Comparison of ENCODE assay signal across 2 cellular contexts in genomic region chr22:25461301-25461700, GRCh38.
TF ChIP-seq lines count a peak whose summit lies in the region.

No MANE protein-coding gene starts in this region.

TF ChIP-seq in HepG2, 621 proteins besides CTCF, POLR2A, EP300 and RAD21:
- TF ChIP-seq ATF5 (CRISPR knock-in tag; IDR thresholded peaks at IDR 0.05; ENCODE audit: low read depth) (no peak), MEIS2 (CRISPR knock-in tag; IDR thresholded peaks at IDR 0.05) (no peak), ZKSCAN5 (CRISPR knock-in tag; IDR thresholded peaks at IDR 0.05) (no peak), ZNF253 (CRISPR knock-in tag; IDR thresholded peaks at IDR 0.05; ENCODE audit: borderline replicate concordance) (no peak), SRSF1 (optimal IDR thresholded peaks at IDR 0.05; ENCODE audit: low read depth, low read length) (no peak), ZSCAN22 (CRISPR knock-in tag; IDR thresholded peaks at IDR 0.05) (no peak), ZFAT (CRISPR knock-in tag; conservative IDR thresholded peaks at IDR 0.05) (no peak), RCOR2 (CRISPR knock-in tag; IDR thresholded peaks at IDR 0.05) (no peak), THAP7 (CRISPR knock-in tag; IDR thresholded peaks at IDR 0.05) (no peak), PBX2 (CRISPR knock-in tag; IDR thresholded peaks at IDR 0.05) (no peak), MXI1 (IDR thresholded peaks at IDR 0.05; ENCODE audit: borderline replicate concordance, low read depth, low read length) (no peak), ZSCAN25 (CRISPR knock-in tag; IDR thresholded peaks at IDR 0.05) (no peak), HNRNPL (IDR thresholded peaks at IDR 0.05; ENCODE audit: low read depth, low read length) (no peak), SOX5 (CRISPR knock-in tag; IDR thresholded peaks at IDR 0.05; ENCODE audit: borderline replicate concordance) (no peak), ZNF225 (CRISPR knock-in tag; IDR thresholded peaks at IDR 0.05) (no peak), ARNT (IDR thresholded peaks at IDR 0.05) (no peak)
- TF ChIP-seq, protein P1, sequence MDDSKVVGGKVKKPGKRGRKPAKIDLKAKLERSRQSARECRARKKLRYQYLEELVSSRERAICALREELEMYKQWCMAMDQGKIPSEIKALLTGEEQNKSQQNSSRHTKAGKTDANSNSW (CRISPR knock-in tag; IDR thresholded peaks at IDR 0.05; ENCODE audit: borderline replicate concordance): no peak
- TF ChIP-seq, protein P2, sequence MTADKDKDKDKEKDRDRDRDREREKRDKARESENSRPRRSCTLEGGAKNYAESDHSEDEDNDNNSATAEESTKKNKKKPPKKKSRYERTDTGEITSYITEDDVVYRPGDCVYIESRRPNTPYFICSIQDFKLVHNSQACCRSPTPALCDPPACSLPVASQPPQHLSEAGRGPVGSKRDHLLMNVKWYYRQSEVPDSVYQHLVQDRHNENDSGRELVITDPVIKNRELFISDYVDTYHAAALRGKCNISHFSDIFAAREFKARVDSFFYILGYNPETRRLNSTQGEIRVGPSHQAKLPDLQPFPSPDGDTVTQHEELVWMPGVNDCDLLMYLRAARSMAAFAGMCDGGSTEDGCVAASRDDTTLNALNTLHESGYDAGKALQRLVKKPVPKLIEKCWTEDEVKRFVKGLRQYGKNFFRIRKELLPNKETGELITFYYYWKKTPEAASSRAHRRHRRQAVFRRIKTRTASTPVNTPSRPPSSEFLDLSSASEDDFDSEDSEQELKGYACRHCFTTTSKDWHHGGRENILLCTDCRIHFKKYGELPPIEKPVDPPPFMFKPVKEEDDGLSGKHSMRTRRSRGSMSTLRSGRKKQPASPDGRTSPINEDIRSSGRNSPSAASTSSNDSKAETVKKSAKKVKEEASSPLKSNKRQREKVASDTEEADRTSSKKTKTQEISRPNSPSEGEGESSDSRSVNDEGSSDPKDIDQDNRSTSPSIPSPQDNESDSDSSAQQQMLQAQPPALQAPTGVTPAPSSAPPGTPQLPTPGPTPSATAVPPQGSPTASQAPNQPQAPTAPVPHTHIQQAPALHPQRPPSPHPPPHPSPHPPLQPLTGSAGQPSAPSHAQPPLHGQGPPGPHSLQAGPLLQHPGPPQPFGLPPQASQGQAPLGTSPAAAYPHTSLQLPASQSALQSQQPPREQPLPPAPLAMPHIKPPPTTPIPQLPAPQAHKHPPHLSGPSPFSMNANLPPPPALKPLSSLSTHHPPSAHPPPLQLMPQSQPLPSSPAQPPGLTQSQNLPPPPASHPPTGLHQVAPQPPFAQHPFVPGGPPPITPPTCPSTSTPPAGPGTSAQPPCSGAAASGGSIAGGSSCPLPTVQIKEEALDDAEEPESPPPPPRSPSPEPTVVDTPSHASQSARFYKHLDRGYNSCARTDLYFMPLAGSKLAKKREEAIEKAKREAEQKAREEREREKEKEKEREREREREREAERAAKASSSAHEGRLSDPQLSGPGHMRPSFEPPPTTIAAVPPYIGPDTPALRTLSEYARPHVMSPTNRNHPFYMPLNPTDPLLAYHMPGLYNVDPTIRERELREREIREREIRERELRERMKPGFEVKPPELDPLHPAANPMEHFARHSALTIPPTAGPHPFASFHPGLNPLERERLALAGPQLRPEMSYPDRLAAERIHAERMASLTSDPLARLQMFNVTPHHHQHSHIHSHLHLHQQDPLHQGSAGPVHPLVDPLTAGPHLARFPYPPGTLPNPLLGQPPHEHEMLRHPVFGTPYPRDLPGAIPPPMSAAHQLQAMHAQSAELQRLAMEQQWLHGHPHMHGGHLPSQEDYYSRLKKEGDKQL (CRISPR knock-in tag; IDR thresholded peaks at IDR 0.05; ENCODE audit: low read depth): no peak

TF ChIP-seq in GM12878, 131 proteins besides CTCF, POLR2A, EP300 and RAD21 (continued from another document):
- no peak for TF ChIP-seq ZNF207 (IDR thresholded peaks at IDR 0.05; ENCODE audit: borderline replicate concordance)
- no peak for TF ChIP-seq MTA3 (IDR thresholded peaks at IDR 0.05; ENCODE audit: borderline replicate concordance, low read length)
- no peak for TF ChIP-seq SIN3A (IDR thresholded peaks at IDR 0.05; ENCODE audit: low read depth, low read length)
- no peak for TF ChIP-seq PML (IDR thresholded peaks at IDR 0.05; ENCODE audit: low read length)
- TF ChIP-seq BCLAF1 (IDR thresholded peaks at IDR 0.05): no peak
- no peak for TF ChIP-seq CBX5 (IDR thresholded peaks at IDR 0.05; ENCODE audit: low read depth)
- TF ChIP-seq, protein P3, sequence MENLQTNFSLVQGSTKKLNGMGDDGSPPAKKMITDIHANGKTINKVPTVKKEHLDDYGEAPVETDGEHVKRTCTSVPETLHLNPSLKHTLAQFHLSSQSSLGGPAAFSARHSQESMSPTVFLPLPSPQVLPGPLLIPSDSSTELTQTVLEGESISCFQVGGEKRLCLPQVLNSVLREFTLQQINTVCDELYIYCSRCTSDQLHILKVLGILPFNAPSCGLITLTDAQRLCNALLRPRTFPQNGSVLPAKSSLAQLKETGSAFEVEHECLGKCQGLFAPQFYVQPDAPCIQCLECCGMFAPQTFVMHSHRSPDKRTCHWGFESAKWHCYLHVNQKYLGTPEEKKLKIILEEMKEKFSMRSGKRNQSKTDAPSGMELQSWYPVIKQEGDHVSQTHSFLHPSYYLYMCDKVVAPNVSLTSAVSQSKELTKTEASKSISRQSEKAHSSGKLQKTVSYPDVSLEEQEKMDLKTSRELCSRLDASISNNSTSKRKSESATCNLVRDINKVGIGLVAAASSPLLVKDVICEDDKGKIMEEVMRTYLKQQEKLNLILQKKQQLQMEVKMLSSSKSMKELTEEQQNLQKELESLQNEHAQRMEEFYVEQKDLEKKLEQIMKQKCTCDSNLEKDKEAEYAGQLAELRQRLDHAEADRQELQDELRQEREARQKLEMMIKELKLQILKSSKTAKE (IDR thresholded peaks at IDR 0.05; ENCODE audit: low read depth, poor library complexity, severe bottlenecking): no peak
- no peak for TF ChIP-seq ETV6 (conservative IDR thresholded peaks at IDR 0.05 in 1 of 2, IDR thresholded peaks at IDR 0.05 in 1 of 2; ENCODE audit: borderline replicate concordance in 1 of 2, low read depth in 1 of 2)
- TF ChIP-seq, protein P4, sequence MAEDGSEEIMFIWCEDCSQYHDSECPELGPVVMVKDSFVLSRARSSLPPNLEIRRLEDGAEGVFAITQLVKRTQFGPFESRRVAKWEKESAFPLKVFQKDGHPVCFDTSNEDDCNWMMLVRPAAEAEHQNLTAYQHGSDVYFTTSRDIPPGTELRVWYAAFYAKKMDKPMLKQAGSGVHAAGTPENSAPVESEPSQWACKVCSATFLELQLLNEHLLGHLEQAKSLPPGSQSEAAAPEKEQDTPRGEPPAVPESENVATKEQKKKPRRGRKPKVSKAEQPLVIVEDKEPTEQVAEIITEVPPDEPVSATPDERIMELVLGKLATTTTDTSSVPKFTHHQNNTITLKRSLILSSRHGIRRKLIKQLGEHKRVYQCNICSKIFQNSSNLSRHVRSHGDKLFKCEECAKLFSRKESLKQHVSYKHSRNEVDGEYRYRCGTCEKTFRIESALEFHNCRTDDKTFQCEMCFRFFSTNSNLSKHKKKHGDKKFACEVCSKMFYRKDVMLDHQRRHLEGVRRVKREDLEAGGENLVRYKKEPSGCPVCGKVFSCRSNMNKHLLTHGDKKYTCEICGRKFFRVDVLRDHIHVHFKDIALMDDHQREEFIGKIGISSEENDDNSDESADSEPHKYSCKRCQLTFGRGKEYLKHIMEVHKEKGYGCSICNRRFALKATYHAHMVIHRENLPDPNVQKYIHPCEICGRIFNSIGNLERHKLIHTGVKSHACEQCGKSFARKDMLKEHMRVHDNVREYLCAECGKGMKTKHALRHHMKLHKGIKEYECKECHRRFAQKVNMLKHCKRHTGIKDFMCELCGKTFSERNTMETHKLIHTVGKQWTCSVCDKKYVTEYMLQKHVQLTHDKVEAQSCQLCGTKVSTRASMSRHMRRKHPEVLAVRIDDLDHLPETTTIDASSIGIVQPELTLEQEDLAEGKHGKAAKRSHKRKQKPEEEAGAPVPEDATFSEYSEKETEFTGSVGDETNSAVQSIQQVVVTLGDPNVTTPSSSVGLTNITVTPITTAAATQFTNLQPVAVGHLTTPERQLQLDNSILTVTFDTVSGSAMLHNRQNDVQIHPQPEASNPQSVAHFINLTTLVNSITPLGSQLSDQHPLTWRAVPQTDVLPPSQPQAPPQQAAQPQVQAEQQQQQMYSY (CRISPR knock-in tag; IDR thresholded peaks at IDR 0.05): no peak
- no peak for TF ChIP-seq EZH2 (IDR thresholded peaks at IDR 0.05; ENCODE audit: borderline replicate concordance, control insufficient read depth, low read depth, low read length)
- TF ChIP-seq, protein P5, sequence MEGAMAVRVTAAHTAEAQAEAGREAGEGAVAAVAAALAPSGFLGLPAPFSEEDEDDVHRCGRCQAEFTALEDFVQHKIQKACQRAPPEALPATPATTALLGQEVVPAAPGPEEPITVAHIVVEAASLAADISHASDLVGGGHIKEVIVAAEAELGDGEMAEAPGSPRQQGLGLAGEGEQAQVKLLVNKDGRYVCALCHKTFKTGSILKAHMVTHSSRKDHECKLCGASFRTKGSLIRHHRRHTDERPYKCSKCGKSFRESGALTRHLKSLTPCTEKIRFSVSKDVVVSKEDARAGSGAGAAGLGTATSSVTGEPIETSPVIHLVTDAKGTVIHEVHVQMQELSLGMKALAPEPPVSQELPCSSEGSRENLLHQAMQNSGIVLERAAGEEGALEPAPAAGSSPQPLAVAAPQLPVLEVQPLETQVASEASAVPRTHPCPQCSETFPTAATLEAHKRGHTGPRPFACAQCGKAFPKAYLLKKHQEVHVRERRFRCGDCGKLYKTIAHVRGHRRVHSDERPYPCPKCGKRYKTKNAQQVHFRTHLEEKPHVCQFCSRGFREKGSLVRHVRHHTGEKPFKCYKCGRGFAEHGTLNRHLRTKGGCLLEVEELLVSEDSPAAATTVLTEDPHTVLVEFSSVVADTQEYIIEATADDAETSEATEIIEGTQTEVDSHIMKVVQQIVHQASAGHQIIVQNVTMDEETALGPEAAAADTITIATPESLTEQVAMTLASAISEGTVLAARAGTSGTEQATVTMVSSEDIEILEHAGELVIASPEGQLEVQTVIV (IDR thresholded peaks at IDR 0.05; ENCODE audit: borderline replicate concordance, partially characterized antibody): no peak
- no peak for TF ChIP-seq MYC (IDR thresholded peaks at IDR 0.05; ENCODE audit: insufficient read depth, insufficient read length, insufficient replicate concordance, low read length, severe bottlenecking)
- TF ChIP-seq WRNIP1 (IDR thresholded peaks at IDR 0.05; ENCODE audit: borderline replicate concordance, low read depth, low read length): no peak
- TF ChIP-seq ZNF384 (IDR thresholded peaks at IDR 0.05; ENCODE audit: borderline replicate concordance, low read depth, low read length): no peak
- TF ChIP-seq STAT3 (IDR thresholded peaks at IDR 0.05; ENCODE audit: low read depth, low read length): no peak
